18 cellular contexts compared by ENCODE assay signal in genomic region chr17:1735418-1735817, GRCh38.
"Had no signal": no experiment of that assay in that cellular context is flagged by ENCODE, and none has a peak within 500 bp of the region (broad histone marks: within the 10 kb centered on the region; RNA-seq: fewer than 3 reads in every experiment).

No MANE protein-coding gene starts in this region.

- H3K27ac Mint-ChIP-seq: activated CD4-positive, alpha-beta T cell treated with anti-CD3 and anti-CD28 coated beads for 36 hours; activated CD8-positive, alpha-beta T cell treated with anti-CD3 and anti-CD28 coated beads for 36 hours; neural progenitor cell; stimulated activated naive B cell treated with anti-CD40 and anti-IgM and Interleukin-4, amounts not matched to agents 10 μg/mL and 1 μg/mL and 100 μg/mL, for 72 hours had no signal

- ATAC-seq: activated CD4-positive, alpha-beta T cell treated with anti-CD3 and anti-CD28 coated beads for 36 hours; activated CD8-positive, alpha-beta T cell treated with anti-CD3 and anti-CD28 coated beads for 36 hours; activated T-cell treated with anti-CD3 and anti-CD28 coated beads, Interleukin-2, amount 50 U/mL, for 4 hours; stimulated activated naive B cell treated with anti-CD40 and anti-IgM and Interleukin-4, amounts not matched to agents 10 μg/mL and 1 μg/mL and 100 μg/mL, for 72 hours had no signal

- DNase-seq: activated CD4-positive, alpha-beta T cell treated with anti-CD3 and anti-CD28 coated beads for 36 hours; activated CD8-positive, alpha-beta T cell treated with anti-CD3 and anti-CD28 coated beads for 36 hours; activated effector memory CD4-positive, alpha-beta T cell treated with Interleukin-2 at 50 U/mL for 16 hours; activated naive CD4-positive, alpha-beta T cell treated with anti-CD3 and anti-CD28 coated beads, Interleukin-2, amount 50 U/mL, for 16 hours; activated T-cell treated with anti-CD3 and anti-CD28 coated beads, Interleukin-2, amount 50 U/mL, for 4 hours; caudate nucleus; esophagus squamous epithelium; glutamatergic neuron; midbrain; stimulated activated CD4-positive, alpha-beta T cell treated with anti-CD3 and anti-CD28 coated beads, Interleukin-2, amount 100 ng/mL, for 48 hours; stimulated activated naive B cell treated with anti-CD40 and anti-IgM and Interleukin-4, amounts not matched to agents 10 μg/mL and 1 μg/mL and 100 μg/mL, for 72 hours; substantia nigra; T1000; transverse colon; WERI-Rb-1 had no signal

- H3K4me3 Mint-ChIP-seq: activated CD4-positive, alpha-beta T cell treated with anti-CD3 and anti-CD28 coated beads for 36 hours; activated CD8-positive, alpha-beta T cell treated with anti-CD3 and anti-CD28 coated beads for 36 hours; activated T-cell treated with anti-CD3 and anti-CD28 coated beads, Interleukin-2, amount 50 U/mL, for 4 hours; neural progenitor cell; stimulated activated naive B cell treated with anti-CD40 and anti-IgM and Interleukin-4, amounts not matched to agents 10 μg/mL and 1 μg/mL and 100 μg/mL, for 72 hours had no signal

- H3K9me3 ChIP-seq: esophagus squamous epithelium, ovary, transverse colon had no signal

- H3K9me3 Mint-ChIP-seq: activated CD8-positive, alpha-beta T cell treated with anti-CD3 and anti-CD28 coated beads for 36 hours; activated T-cell treated with anti-CD3 and anti-CD28 coated beads, Interleukin-2, amount 50 U/mL, for 4 hours; neural progenitor cell had no signal

- H3K4me3 ChIP-seq: esophagus squamous epithelium, lung, neural progenitor cell, ovary, transverse colon had no signal

- H3K4me1 ChIP-seq: neural progenitor cell had no signal

- H3K27ac ChIP-seq: neural progenitor cell, WERI-Rb-1 had no signal

- H3K27me3 Mint-ChIP-seq: activated CD4-positive, alpha-beta T cell treated with anti-CD3 and anti-CD28 coated beads for 36 hours; activated CD8-positive, alpha-beta T cell treated with anti-CD3 and anti-CD28 coated beads for 36 hours; stimulated activated naive B cell treated with anti-CD40 and anti-IgM and Interleukin-4, amounts not matched to agents 10 μg/mL and 1 μg/mL and 100 μg/mL, for 72 hours had no signal

- H3K9ac ChIP-seq: neural progenitor cell had no signal

- H3K36me3 ChIP-seq: neural progenitor cell, ovary had no signal

- H2AFZ ChIP-seq: neural progenitor cell had no signal

- H3K4me2 ChIP-seq: neural progenitor cell had no signal

- H3K27me3 ChIP-seq: esophagus squamous epithelium, neural progenitor cell, ovary, transverse colon had no signal
